Comparison of ENCODE assay signal across 15 cellular contexts in genomic region chr4:163482197-163482596, GRCh38.
DNase-seq lines count a peak whose midpoint lies in the region; ATAC-seq, FAIRE-seq and TF ChIP-seq lines count a peak whose summit lies in the region.
"Had no signal": no experiment of that assay in that cellular context is flagged by ENCODE, and none has a peak within 500 bp of the region (broad histone marks: within the 10 kb centered on the region; RNA-seq: fewer than 3 reads in every experiment).

No MANE protein-coding gene starts in this region.

- no peaks in the 10 kb centered on the region for H3K36me3 Mint-ChIP-seq in effector memory CD8-positive, alpha-beta T cell (ENCODE audit: insufficient read depth)

- H3K27me3 Mint-ChIP-seq in effector memory CD8-positive, alpha-beta T cell: no peaks in the 10 kb centered on the region

- TF ChIP-seq CTCF in GM20000 (IDR thresholded peaks at IDR 0.05; ENCODE audit: extremely low read depth, missing control alignments): no peak

- peak; percentile 60 for ATAC-seq in HG02981 (IDR thresholded peaks at IDR 0.05; ENCODE audit: unreplicated experiment)
- ATAC-seq in effector memory CD8-positive, alpha-beta T cell (replicated peaks): no peak

- DNase-seq in CD1c-positive myeloid dendritic cell (ENCODE audit: extremely low spot score): peak; percentile 78
- peak; percentile 29 for DNase-seq in GM20000 (ENCODE audit: low spot score)
- DNase-seq in NOMO-1 treated with DMSO at 0.1 percent for 48 hours (lab: John Stamatoyannopoulos, UW; ENCODE audit: unreplicated experiment): peak; percentile 92
- DNase-seq in Ammon's horn (ENCODE audit: low spot score): no peak
- no peak for DNase-seq in GDM1 (lab: John Stamatoyannopoulos, UW)
- DNase-seq in effector memory CD8-positive, alpha-beta T cell: no peak
- no peak for DNase-seq in HTR-8/SVneo (ENCODE audit: insufficient read length, low spot score)
- DNase-seq: 8988T; activated effector memory CD4-positive, alpha-beta T cell treated with anti-CD3 and anti-CD28 coated beads, Interleukin-2, amount 50 U/mL, for 16 hours; DMS53; IMR-90; NCI-H2107; stimulated activated CD4-positive, alpha-beta T cell treated with anti-CD3 and anti-CD28 coated beads, Interleukin-2, amount 100 ng/mL, for 24 hours; stomach had no signal

- H3K27ac Mint-ChIP-seq in effector memory CD8-positive, alpha-beta T cell: no peak overlapping the region

- no peaks in the 10 kb centered on the region for H3K4me1 Mint-ChIP-seq in effector memory CD8-positive, alpha-beta T cell (ENCODE audit: low read depth in 2 of 2)

- no peaks in the 10 kb centered on the region for H3K9me3 Mint-ChIP-seq in effector memory CD8-positive, alpha-beta T cell

- FAIRE-seq in HTR-8/SVneo (lab: Jason Lieb, UNC): no peak

- H3K4me3 Mint-ChIP-seq in effector memory CD8-positive, alpha-beta T cell: no peak overlapping the region

Comparison
In these comparisons a context has a peak if more than half of its experiments do, and no peak if none do; other contexts are left out.
1. DNase-seq: peak in CD1c-positive myeloid dendritic cell (single experiment), GM20000 (single experiment) and NOMO-1 treated with DMSO at 0.1 percent for 48 hours (single experiment); none in Ammon's horn (single experiment), GDM1 (single experiment), effector memory CD8-positive, alpha-beta T cell (0 of 3) and HTR-8/SVneo (single experiment).